15 cellular contexts compared by ENCODE assay signal in the genomic region with DNA sequence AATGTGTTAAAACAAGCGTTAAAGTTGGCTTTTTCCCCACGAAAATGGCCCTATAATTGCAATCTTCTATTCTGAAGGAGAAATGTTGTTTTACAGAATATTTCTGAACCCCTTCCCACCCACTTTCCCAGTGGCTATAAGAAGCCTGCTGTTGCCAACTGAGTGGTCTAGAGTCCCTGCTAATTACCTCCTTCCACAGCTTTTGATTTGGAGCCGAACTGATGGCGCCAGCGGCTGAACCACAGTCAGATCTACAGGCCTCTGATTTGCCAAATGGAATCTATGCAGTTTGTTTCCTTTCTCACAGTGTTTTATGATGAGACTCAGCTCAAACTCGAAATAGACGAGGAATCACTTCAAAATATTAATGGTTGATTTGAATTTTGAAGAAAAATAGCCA.
DNase-seq lines count a peak whose midpoint lies in the region; ATAC-seq, FAIRE-seq and TF ChIP-seq lines count a peak whose summit lies in the region.
"Had no signal": no experiment of that assay in that cellular context is flagged by ENCODE, and none has a peak within 500 bp of the region (broad histone marks: within the 10 kb centered on the region; RNA-seq: fewer than 3 reads in every experiment).

No MANE protein-coding gene starts in this region.

- no peaks in the 10 kb centered on the region for H3K9me1 ChIP-seq in endothelial cell of umbilical vein (replicated peaks; ENCODE audit: control insufficient read depth, extremely low read depth, insufficient read depth, low read length)

- no TSS peak for BruUV-seq in endothelial cell of umbilical vein (replicated peaks; lab: Mats Ljungman, UMichigan)

- no peak for TF ChIP-seq CTCF in AG04449 (IDR thresholded peaks at IDR 0.05; ENCODE audit: insufficient read depth, low read length, missing control alignments)
- no peak for TF ChIP-seq CTCF in endothelial cell of umbilical vein (IDR thresholded peaks at IDR 0.05; ENCODE audit: extremely low read depth in 1 of 2, insufficient read depth in 1 of 2, low read depth in 1 of 2, low read length in 2 of 2)
- no peak for TF ChIP-seq CTCF in osteoblast (IDR thresholded peaks at IDR 0.05; ENCODE audit: extremely low read depth, low read depth, low read length)

- H3K27ac Mint-ChIP-seq in activated naive CD4-positive, alpha-beta T cell treated with anti-CD3 and anti-CD28 coated beads, Interleukin-2, amount 10 ng/mL, durations not matched to agents 7 days and 5 days = no peak overlapping the region
- H3K27ac Mint-ChIP-seq: activated naive CD4-positive, alpha-beta T cell treated with anti-CD3 and anti-CD28 coated beads for 36 hours; naive thymus-derived CD4-positive, alpha-beta T cell had no signal

- TF ChIP-seq POLR2A in endothelial cell of umbilical vein (IDR thresholded peaks at IDR 0.05; ENCODE audit: low read depth, low read length) = no peak

- H3K27ac ChIP-seq in endothelial cell of umbilical vein (ENCODE audit: insufficient read depth, low read depth, low read length) (peak overlapping the region; percentile 99), osteoblast (ENCODE audit: low read depth, low read length) (peak overlapping the region; percentile 94)

- FAIRE-seq in endothelial cell of umbilical vein (lab: Jason Lieb, UNC) = no peak
- FAIRE-seq: islet of Langerhans had no signal

- H4K20me1 ChIP-seq in endothelial cell of umbilical vein (replicated peaks; ENCODE audit: control insufficient read depth, extremely low read depth, insufficient read depth, low read length) (no peaks in the 10 kb centered on the region), osteoblast (ENCODE audit: insufficient read depth, low read length) (no peaks in the 10 kb centered on the region)

- H3K4me1 ChIP-seq in endothelial cell of umbilical vein (ENCODE audit: control insufficient read depth, extremely low read depth, insufficient read depth, low read length) (peaks cover 26% of the 10 kb centered on the region), osteoblast (ENCODE audit: insufficient read depth, low read length) (peaks cover 27% of the 10 kb centered on the region)

- H3K4me3 ChIP-seq in AG04449 (ENCODE audit: low read depth, low read length) (peak overlapping the region; percentile 1; the same call in 1 of the 2 replicates), endothelial cell of umbilical vein (replicated peaks in 1 of 3; ENCODE audit: insufficient read depth in 1 of 3, low read depth in 1 of 3, low read length in 3 of 3) (no peak overlapping the region), osteoblast (ENCODE audit: insufficient read depth, low read length) (peak overlapping the region; percentile 58)

- dilution Hi-C loops in endothelial cell of umbilical vein (cut with MboI; ENCODE audit: extremely low pct_ligation_motif_present, low sequenced_read_pairs) = no loop called here

- peak overlapping the region; percentile 78 for H3K4me2 ChIP-seq in endothelial cell of umbilical vein (ENCODE audit: insufficient read depth, low read length)
- H3K4me2 ChIP-seq in osteoblast (ENCODE audit: insufficient read depth, low read length) = peak overlapping the region; percentile 86

- intact Hi-C loops in endothelial cell of umbilical vein (cut with micrococcal nuclease) = loop anchor here (1.0 to 5.0 kb wide), 2 partner anchors 14 to 202 kb away; no protein-coding TSS in a partner anchor

- no peak for ATAC-seq in HG02970 (IDR thresholded peaks at IDR 0.05; ENCODE audit: low FRiP score, unreplicated experiment)
- ATAC-seq: naive thymus-derived CD4-positive, alpha-beta T cell had no signal

- CTCF ChIA-PET in AG04449 (lab: Yijun Ruan, JAX) (interaction anchor here (0.7 to 1.0 kb wide), 3 partner anchors 11 to 55 kb away, joined by 3 read pairs; no protein-coding TSS in a partner anchor), endothelial cell of umbilical vein (lab: Charles Lee) (interaction anchor here (1.7 to 3.3 kb wide), 4 partner anchors 9 to 342 kb away, joined by 5 to 28 read pairs (median 10); no protein-coding TSS in a partner anchor)
- CTCF ChIA-PET in activated naive CD4-positive, alpha-beta T cell treated with anti-CD3 and anti-CD28 coated beads, Interleukin-2, amount 10 ng/mL, durations not matched to agents 7 days and 5 days (lab: Charles Lee) = interaction anchor here (1.6 kb wide), 1 partner anchor 8 kb away, joined by 5 read pairs; no protein-coding TSS in a partner anchor

- H3K36me3 ChIP-seq in endothelial cell of umbilical vein (ENCODE audit: control insufficient read depth in 2 of 2, extremely low read depth in 1 of 2, insufficient read depth in 2 of 2, low read length in 2 of 2) = no peaks in the 10 kb centered on the region
- no peaks in the 10 kb centered on the region for H3K36me3 ChIP-seq in osteoblast (ENCODE audit: insufficient read depth, low read length)

- H3K9me3 Mint-ChIP-seq in activated naive CD4-positive, alpha-beta T cell treated with anti-CD3 and anti-CD28 coated beads, Interleukin-2, amount 10 ng/mL, durations not matched to agents 7 days and 5 days = peaks cover 21% of the 10 kb centered on the region

- H3K27me3 Mint-ChIP-seq in activated naive CD4-positive, alpha-beta T cell treated with anti-CD3 and anti-CD28 coated beads, Interleukin-2, amount 10 ng/mL, durations not matched to agents 7 days and 5 days = no peaks in the 10 kb centered on the region
- H3K27me3 Mint-ChIP-seq: naive thymus-derived CD4-positive, alpha-beta T cell had no signal

- H3K4me3 Mint-ChIP-seq in activated naive CD4-positive, alpha-beta T cell treated with anti-CD3 and anti-CD28 coated beads, Interleukin-2, amount 10 ng/mL, durations not matched to agents 7 days and 5 days = no peak overlapping the region
- H3K4me3 Mint-ChIP-seq: activated naive CD4-positive, alpha-beta T cell treated with anti-CD3 and anti-CD28 coated beads for 36 hours had no signal

- DNase-seq in AG04449 (ENCODE audit: low read depth, low spot score) = no peak
- peak; percentile 53 for DNase-seq in NCI-H69 (lab: John Stamatoyannopoulos, UW)
- DNase-seq in endothelial cell of umbilical vein (ENCODE audit: low read depth, low spot score) = no peak
- no peak for DNase-seq in osteoblast (ENCODE audit: insufficient read length, low spot score, missing footprints)
- no peak for DNase-seq in AG08395 (ENCODE audit: low spot score)
- DNase-seq in activated naive CD4-positive, alpha-beta T cell treated with anti-CD3 and anti-CD28 coated beads, Interleukin-2, amount 10 ng/mL, durations not matched to agents 7 days and 5 days = no peak
- DNase-seq in NCI-H345 (lab: John Stamatoyannopoulos, UW) = no peak
- DNase-seq: activated naive CD4-positive, alpha-beta T cell treated with anti-CD3 and anti-CD28 coated beads for 36 hours; DND-41; GOT3; MV-4-11; naive thymus-derived CD4-positive, alpha-beta T cell; NCI-H2171 treated with DMSO at 0.1 percent for 48 hours had no signal

- POLR2A ChIA-PET in AG04449 (lab: Yijun Ruan, JAX) = interaction anchor here (1.1 to 2.3 kb wide), 3 partner anchors 14 to 24 kb away, joined by 3 to 8 read pairs (median 4); no protein-coding TSS in a partner anchor
- POLR2A ChIA-PET in endothelial cell of umbilical vein (lab: Charles Lee) = interaction anchor here (1.5 kb wide), 1 partner anchor 15 kb away, joined by 7 read pairs; no protein-coding TSS in a partner anchor

- H3K4me1 Mint-ChIP-seq in activated naive CD4-positive, alpha-beta T cell treated with anti-CD3 and anti-CD28 coated beads, Interleukin-2, amount 10 ng/mL, durations not matched to agents 7 days and 5 days = peaks cover 30% of the 10 kb centered on the region

- H3K79me2 ChIP-seq in endothelial cell of umbilical vein (ENCODE audit: control insufficient read depth, insufficient read depth, low read length) (no peaks in the 10 kb centered on the region), osteoblast (ENCODE audit: insufficient read depth, low read length) (no peaks in the 10 kb centered on the region)

- peaks cover 4% of the 10 kb centered on the region for H3K36me3 Mint-ChIP-seq in activated naive CD4-positive, alpha-beta T cell treated with anti-CD3 and anti-CD28 coated beads, Interleukin-2, amount 10 ng/mL, durations not matched to agents 7 days and 5 days

- H2AFZ ChIP-seq in endothelial cell of umbilical vein (ENCODE audit: low read depth, low read length) = no peak overlapping the region
- peak overlapping the region; percentile 82 for H2AFZ ChIP-seq in osteoblast (ENCODE audit: low read length)

- peak overlapping the region; percentile 90 for H3K9ac ChIP-seq in endothelial cell of umbilical vein (replicated peaks; ENCODE audit: extremely low read depth, insufficient read depth, low read length)

- H3K9me3 ChIP-seq in endothelial cell of umbilical vein (replicated peaks; ENCODE audit: control insufficient read depth, insufficient read depth, low read length) (no peaks in the 10 kb centered on the region), osteoblast (ENCODE audit: low read depth, low read length) (no peaks in the 10 kb centered on the region)

- H3K27me3 ChIP-seq in endothelial cell of umbilical vein (ENCODE audit: control insufficient read depth in 2 of 2, insufficient read depth in 2 of 2, low read length in 2 of 2) = no peaks in the 10 kb centered on the region
- H3K27me3 ChIP-seq in osteoblast (ENCODE audit: insufficient read depth, low read length) = no peaks in the 10 kb centered on the region

TF ChIP-seq in endothelial cell of umbilical vein, 7 proteins besides CTCF, POLR2A, EP300 and RAD21:
- TF ChIP-seq MYC (IDR thresholded peaks at IDR 0.05; ENCODE audit: low read depth, low read length) (no peak), POLR2AphosphoS5 (IDR thresholded peaks at IDR 0.05; ENCODE audit: insufficient read depth, low read depth, low read length) (no peak), GATA2 (IDR thresholded peaks at IDR 0.05; ENCODE audit: insufficient read depth, insufficient read length, low read depth, low read length) (no peak), JUN (IDR thresholded peaks at IDR 0.05; ENCODE audit: borderline replicate concordance, insufficient read depth, insufficient read length, low read depth) (no peak), MAX (IDR thresholded peaks at IDR 0.05; ENCODE audit: insufficient read depth, insufficient read length) (no peak), EZH2 (IDR thresholded peaks at IDR 0.05; ENCODE audit: borderline replicate concordance, low read depth, low read length, severe bottlenecking) (no peak), FOS (IDR thresholded peaks at IDR 0.05; ENCODE audit: borderline replicate concordance, insufficient read depth, low read length) (no peak)
TF ChIP-seq in endothelial cell of umbilical vein: peak in this region for 0.

Comparison
In these comparisons a context has a peak if more than half of its experiments do, and no peak if none do; other contexts are left out.
1. H3K4me3 ChIP-seq: peak in AG04449 (single experiment) and osteoblast (single experiment); none in endothelial cell of umbilical vein (0 of 3).